21 cellular contexts compared by ENCODE assay signal in genomic region chr3:131393056-131393455, GRCh38.
"Had no signal": no experiment of that assay in that cellular context is flagged by ENCODE, and none has a peak within 500 bp of the region (broad histone marks: within the 10 kb centered on the region; RNA-seq: fewer than 3 reads in every experiment).

No MANE protein-coding gene starts in this region.

- H3K79me2 ChIP-seq: parathyroid adenoma had no signal

- H2AFZ ChIP-seq: parathyroid adenoma had no signal

- H3K4me1 ChIP-seq: foreskin keratinocyte, parathyroid adenoma, psoas muscle, tibial artery, uterus had no signal

- H3K4me3 Mint-ChIP-seq: naive thymus-derived CD4-positive, alpha-beta T cell; nephron progenitor cell; stimulated activated memory B cell treated with anti-CD40 and anti-IgM and Interleukin-4, amounts not matched to agents 10 μg/mL and 1 μg/mL and 100 μg/mL, for 72 hours; stimulated activated naive CD8-positive, alpha-beta T cell treated with anti-CD3 and anti-CD28 coated beads, Interleukin-15, Interleukin-2, amounts not matched to agents 100 ng/mL and 50 ng/mL, for 24 hours had no signal

- H3K9ac ChIP-seq: parathyroid adenoma had no signal

- H3K9me3 ChIP-seq: heart left ventricle, psoas muscle, right lobe of liver, spleen, tibial artery, upper lobe of left lung, uterus had no signal

- H3K9me3 Mint-ChIP-seq: naive thymus-derived CD4-positive, alpha-beta T cell; nephron progenitor cell; stimulated activated memory B cell treated with anti-CD40 and anti-IgM and Interleukin-4, amounts not matched to agents 10 μg/mL and 1 μg/mL and 100 μg/mL, for 72 hours; stimulated activated naive CD8-positive, alpha-beta T cell treated with anti-CD3 and anti-CD28 coated beads, Interleukin-15, Interleukin-2, amounts not matched to agents 100 ng/mL and 50 ng/mL, for 24 hours had no signal

- DNase-seq: effector memory CD4-positive, alpha-beta T cell; foreskin keratinocyte; heart left ventricle; hippocampal formation; kidney glomerular epithelial cell; naive thymus-derived CD4-positive, alpha-beta T cell; nephron progenitor cell; psoas muscle; retina; right lobe of liver; spleen; stimulated activated CD4-positive, alpha-beta T cell treated with anti-CD3 and anti-CD28 coated beads, Interleukin-15, amount 100 ng/mL, for 24 hours; stimulated activated CD4-positive, alpha-beta T cell treated with anti-CD3 and anti-CD28 coated beads, Interleukin-1b, Interleukin-23, amount 100 ng/mL, for 48 hours; stimulated activated CD4-positive, alpha-beta T cell treated with anti-CD3 and anti-CD28 coated beads, Interleukin-4, amount 100 ng/mL, for 24 hours; tibial artery; upper lobe of left lung; uterus had no signal

- H3K4me3 ChIP-seq: heart left ventricle, psoas muscle, right lobe of liver, spleen, tibial artery, upper lobe of left lung, uterus had no signal

- H3K36me3 Mint-ChIP-seq: naive thymus-derived CD4-positive, alpha-beta T cell; stimulated activated memory B cell treated with anti-CD40 and anti-IgM and Interleukin-4, amounts not matched to agents 10 μg/mL and 1 μg/mL and 100 μg/mL, for 72 hours had no signal

- H3K27me3 ChIP-seq: foreskin keratinocyte, heart left ventricle, right lobe of liver, spleen, tibial artery, upper lobe of left lung, uterus had no signal

- H3K4me1 Mint-ChIP-seq: naive thymus-derived CD4-positive, alpha-beta T cell; nephron progenitor cell; stimulated activated memory B cell treated with anti-CD40 and anti-IgM and Interleukin-4, amounts not matched to agents 10 μg/mL and 1 μg/mL and 100 μg/mL, for 72 hours had no signal

- H3K36me3 ChIP-seq: heart left ventricle, right lobe of liver, spleen, tibial artery, upper lobe of left lung, uterus had no signal

- H3K27ac ChIP-seq: foreskin keratinocyte, heart left ventricle, parathyroid adenoma, psoas muscle, right lobe of liver, spleen, tibial artery, upper lobe of left lung, uterus had no signal

- ATAC-seq: esophagus mucosa; foreskin keratinocyte; naive thymus-derived CD4-positive, alpha-beta T cell; psoas muscle; right lobe of liver; stimulated activated memory B cell treated with anti-CD40 and anti-IgM and Interleukin-4, amounts not matched to agents 10 μg/mL and 1 μg/mL and 100 μg/mL, for 72 hours had no signal

- H3K27ac Mint-ChIP-seq: nephron progenitor cell; stimulated activated memory B cell treated with anti-CD40 and anti-IgM and Interleukin-4, amounts not matched to agents 10 μg/mL and 1 μg/mL and 100 μg/mL, for 72 hours; stimulated activated naive CD8-positive, alpha-beta T cell treated with anti-CD3 and anti-CD28 coated beads, Interleukin-15, Interleukin-2, amounts not matched to agents 100 ng/mL and 50 ng/mL, for 24 hours had no signal

- H3K27me3 Mint-ChIP-seq: stimulated activated memory B cell treated with anti-CD40 and anti-IgM and Interleukin-4, amounts not matched to agents 10 μg/mL and 1 μg/mL and 100 μg/mL, for 72 hours; stimulated activated naive CD8-positive, alpha-beta T cell treated with anti-CD3 and anti-CD28 coated beads, Interleukin-15, Interleukin-2, amounts not matched to agents 100 ng/mL and 50 ng/mL, for 24 hours had no signal
